In genomic region chr16:75114946-75115825, GRCh38 we compare ENCODE assay signal across 18 cellular contexts. TPM values are rescaled to one million over a fixed set of nuclear protein-coding genes. Genes with fewer than 3 reads are reported as not detected.
DNase-seq lines count a peak whose midpoint lies in the region; ATAC-seq and TF ChIP-seq lines count a peak whose summit lies in the region.
"Had no signal": no experiment of that assay in that cellular context is flagged by ENCODE, and none has a peak within 500 bp of the region (broad histone marks: within the 10 kb centered on the region; RNA-seq: fewer than 3 reads in every experiment).

No MANE protein-coding gene starts in this region.

- H3K4me1 ChIP-seq in adipocyte (ENCODE audit: control insufficient read depth, insufficient read depth, low read length), result peaks cover 13% of the 10 kb centered on the region
- H3K4me1 ChIP-seq in right lobe of liver, result peaks cover 0 to 45% (median 9%) of the 10 kb centered on the region in 4 donors
- H3K4me1 ChIP-seq in spleen, result peaks cover 12 to 43% (median 28%) of the 10 kb centered on the region in 6 donors

- H3K9me3 ChIP-seq in adipocyte (ENCODE audit: control insufficient read depth, low read length) (no peaks in the 10 kb centered on the region), right lobe of liver (no peaks in the 10 kb centered on the region), spleen (no peaks in the 10 kb centered on the region)
- H3K9me3 ChIP-seq: adrenal gland had no signal

- peak; percentile 3 for DNase-seq in GM10266 (ENCODE audit: extremely low spot score)
- no peak for DNase-seq in adipocyte (ENCODE audit: low read depth)
- peak in 1 of 3 donors; percentile 51 for DNase-seq in right lobe of liver
- peak; percentile 60 for DNase-seq in spleen
- DNase-seq in amygdala (lab: John Stamatoyannopoulos, UW), result no peak
- no peak for DNase-seq in central memory CD4-positive, alpha-beta T cell
- DNase-seq: Calu3; effector CD4-positive, alpha-beta T cell; natural killer cell; NCI-H1417 treated with DMSO at 0.1 percent for 48 hours; NCI-H2171; PC-3; stimulated activated CD4-positive, alpha-beta T cell treated with anti-CD3 and anti-CD28 coated beads, Interleukin-15, amount 100 ng/mL, for 24 hours had no signal

- no peak overlapping the region for H3K9ac ChIP-seq in adipocyte (ENCODE audit: low read length)

- ATAC-seq in right lobe of liver, result no peak
- no peak for ATAC-seq in HG03378 (IDR thresholded peaks at IDR 0.05; ENCODE audit: unreplicated experiment)
- ATAC-seq: natural killer cell; PC-3; stimulated activated memory B cell treated with anti-CD40 and anti-IgM and Interleukin-4, amounts not matched to agents 10 μg/mL and 1 μg/mL and 100 μg/mL, for 72 hours had no signal

- H3K27ac ChIP-seq in right lobe of liver, result peak overlapping the region in 2 of 3 donors; percentile 66 to 93
- H3K27ac ChIP-seq in spleen, result no peak overlapping the region
- H3K27ac ChIP-seq: cardiac muscle cell had no signal

- TF ChIP-seq POLR2A in right lobe of liver (IDR thresholded peaks at IDR 0.05) (no peak), spleen (IDR thresholded peaks at IDR 0.05) (no peak)

- intact Hi-C loops in right lobe of liver (cut with DNase I) (loop anchor here (5.0 to 10.0 kb wide), 2 partner anchors 118 to 120 kb away; partner anchors contain the start of gene ZNRF1 (in 2 of the 2)), spleen (cut with DNase I; ENCODE audit: low total_unique reads) (no loop called here)

- H3K27me3 ChIP-seq in adipocyte (replicated peaks; ENCODE audit: control insufficient read depth, insufficient read depth, low read length), result peaks cover 3% of the 10 kb centered on the region
- no peaks in the 10 kb centered on the region for H3K27me3 ChIP-seq in right lobe of liver
- peaks cover 0 to 51% (median 25%) of the 10 kb centered on the region in 7 donors for H3K27me3 ChIP-seq in spleen (replicated peaks in 1 of 7)
- H3K27me3 ChIP-seq: adrenal gland, cardiac muscle cell had no signal

- H3K36me3 ChIP-seq in adipocyte (ENCODE audit: control insufficient read depth, insufficient read depth, low read length, severe bottlenecking), result no peaks in the 10 kb centered on the region
- H3K36me3 ChIP-seq in right lobe of liver, result peaks cover 0 to 13% (median 3%) of the 10 kb centered on the region in 4 donors
- H3K36me3 ChIP-seq in spleen, result no peaks in the 10 kb centered on the region
- H3K36me3 ChIP-seq: adrenal gland, cardiac muscle cell had no signal

- TF ChIP-seq CTCF in GM10266 (IDR thresholded peaks at IDR 0.05; ENCODE audit: control insufficient read depth, insufficient read depth, low read depth, missing control alignments) (no peak), right lobe of liver (IDR thresholded peaks at IDR 0.05) (no peak), spleen (IDR thresholded peaks at IDR 0.05 in 8 of 11, conservative IDR thresholded peaks at IDR 0.05 in 3 of 11) (no peak)

- 65% methylated on average over 15 of the region's 45 CpGs for WGBS in right lobe of liver (ENCODE audit: insufficient coverage, low coverage, low lambda C conversion rate, missing lambda C conversion rate)
- 88 to 95% (median 92%) methylated on average over 34 to 45 of the region's 45 CpGs for WGBS in spleen, 5 donors

- H3K4me3 ChIP-seq in adipocyte (ENCODE audit: low read length) (peak overlapping the region; percentile 86), right lobe of liver (peak overlapping the region; percentile 57 to 82 (median 65)), spleen (no peak overlapping the region)
- H3K4me3 ChIP-seq: cardiac muscle cell had no signal

RNA-seq across cellular contexts. Expression of gene LDHD, which starts 1.4 kb away (rescaled TPM):
- total RNA-seq in right lobe of liver (10 to 100 TPM; 62.9 to 98.5 (median 90.2) TPM), spleen (1 to 10 TPM in 5 of 7 donors, under 1 TPM in 2; 0.76 to 3.3 (median 1.5) TPM)
- 1 to 10 TPM in 1 of 3 donors, under 1 TPM in 2; 0.53 to 1.1 (median 0.57) TPM for polyA plus RNA-seq in spleen
- total RNA-seq: activated CD8-positive, alpha-beta memory T cell treated with anti-CD3 and anti-CD28 coated beads for 36 hours had no signal

RNA-seq across cellular contexts. Expression of gene ZFP1, which starts 33.1 kb away (rescaled TPM):
- total RNA-seq in right lobe of liver, result 10 to 100 TPM in 3 of 6 experiments, 1 to 10 TPM in 3; 3.7 to 18.6 (median 9.3) TPM
- total RNA-seq in spleen, result 10 to 100 TPM in 1 of 7 donors, 1 to 10 TPM in 6; 8.3 to 11.4 (median 9.1) TPM
- 1 to 10 TPM; 3.1 to 4.2 (median 3.6) TPM for polyA plus RNA-seq in spleen

Comparison
In these comparisons a context has a peak if more than half of its experiments do, and no peak if none do; other contexts are left out.
1. DNase-seq: peak in GM10266 (single experiment) and spleen (single experiment); none in adipocyte (single experiment), amygdala (0 of 56) and central memory CD4-positive, alpha-beta T cell (single experiment).
2. H3K4me3 ChIP-seq: peak in adipocyte (single experiment) and right lobe of liver (3 of 3); none in spleen (0 of 8).
3. H3K27ac ChIP-seq: peak in right lobe of liver (2 of 3); none in spleen (0 of 8).
4. RNA of gene LDHD, which starts 1.4 kb away (total RNA-seq): 62.9 to 98.5 TPM in right lobe of liver; 0.76 to 3.3 TPM in spleen; every median in the first group is over 10 times any median in the second.